ENCODE assay signal across 1 cellular context in the genomic region with DNA sequence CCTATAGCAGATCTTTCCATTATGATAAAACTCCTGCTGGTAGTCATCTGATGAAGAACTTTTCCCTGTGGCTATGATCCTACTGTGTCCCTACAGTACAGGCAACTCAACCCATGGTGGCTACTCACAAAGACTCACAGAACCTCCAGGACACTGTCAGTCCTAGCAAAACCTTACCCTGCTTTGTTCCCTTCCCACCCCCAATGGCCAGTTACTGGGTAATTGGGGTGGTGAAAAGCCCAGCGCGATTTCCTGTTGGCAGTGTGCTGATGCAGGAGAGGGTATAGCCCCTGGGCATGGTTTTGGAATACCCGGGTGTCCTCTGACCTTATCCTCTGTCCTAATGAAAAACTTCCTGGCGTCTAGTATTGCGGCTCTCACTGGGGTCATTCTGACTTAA.
TF ChIP-seq lines count a peak whose summit lies in the region.

No MANE protein-coding gene starts in this region.

TF ChIP-seq in endothelial cell of umbilical vein, 7 proteins besides CTCF, POLR2A, EP300 and RAD21 (continued from another document):
- TF ChIP-seq FOS (IDR thresholded peaks at IDR 0.05; ENCODE audit: borderline replicate concordance, insufficient read depth, low read length) (no peak), JUN (IDR thresholded peaks at IDR 0.05; ENCODE audit: borderline replicate concordance, insufficient read depth, insufficient read length, low read depth) (no peak), GATA2 (IDR thresholded peaks at IDR 0.05; ENCODE audit: insufficient read depth, insufficient read length, low read depth, low read length) (no peak), POLR2AphosphoS5 (IDR thresholded peaks at IDR 0.05; ENCODE audit: insufficient read depth, low read depth, low read length) (no peak), MYC (IDR thresholded peaks at IDR 0.05; ENCODE audit: low read depth, low read length) (no peak)
